In the genomic region with DNA sequence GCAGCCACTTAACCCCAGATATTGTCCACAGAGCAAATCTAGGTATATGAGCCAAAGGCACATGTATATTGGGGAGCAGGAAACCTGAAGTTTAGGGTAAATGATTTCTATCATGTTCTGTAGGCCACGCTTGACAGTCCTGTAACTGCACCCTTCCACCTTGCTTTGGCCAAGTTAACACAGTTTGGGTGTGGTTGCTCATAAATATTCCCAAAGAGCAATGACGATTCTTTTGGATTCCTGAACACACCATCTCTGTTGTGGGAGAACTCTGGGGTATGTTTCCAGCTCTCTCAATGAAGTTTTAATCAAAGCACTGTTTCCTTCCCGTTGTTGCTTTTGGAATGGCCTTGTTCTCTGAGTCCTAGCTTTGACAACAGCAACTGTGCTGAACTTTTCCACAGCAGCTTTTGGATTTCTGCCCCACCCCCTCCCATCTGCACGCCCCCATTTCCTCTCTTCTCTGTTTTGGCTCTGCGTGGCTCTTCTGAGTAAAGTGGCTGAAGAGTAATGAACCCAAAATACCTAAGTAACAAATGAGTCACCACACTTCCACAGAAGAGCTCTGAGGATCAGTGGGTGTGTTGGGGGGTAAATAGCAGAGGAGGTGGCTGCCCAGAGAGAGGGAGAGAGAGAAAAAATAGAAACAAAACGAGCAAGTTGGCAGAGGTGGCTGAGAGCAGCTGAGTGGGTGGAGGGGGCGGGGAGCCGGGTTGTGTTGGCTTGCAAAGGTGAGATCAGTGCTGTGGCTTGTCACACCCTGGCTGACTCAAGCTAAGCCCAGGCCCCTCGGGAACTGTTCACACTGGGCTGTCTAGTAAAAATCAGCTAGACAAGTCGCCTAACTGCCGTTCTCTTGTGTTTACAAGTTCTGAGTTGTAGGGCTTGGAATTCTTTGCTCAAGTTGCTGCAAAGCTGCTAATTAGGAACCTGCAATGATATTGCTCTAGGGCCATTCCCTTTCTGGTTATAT, we compare ENCODE assay signal across 1 cellular context.
TF ChIP-seq lines count a peak whose summit lies in the region.

No MANE protein-coding gene starts in this region.

TF ChIP-seq in HCT116, 20 proteins besides CTCF, POLR2A, EP300 and RAD21 (continued from another document):
- TF ChIP-seq, protein P1, sequence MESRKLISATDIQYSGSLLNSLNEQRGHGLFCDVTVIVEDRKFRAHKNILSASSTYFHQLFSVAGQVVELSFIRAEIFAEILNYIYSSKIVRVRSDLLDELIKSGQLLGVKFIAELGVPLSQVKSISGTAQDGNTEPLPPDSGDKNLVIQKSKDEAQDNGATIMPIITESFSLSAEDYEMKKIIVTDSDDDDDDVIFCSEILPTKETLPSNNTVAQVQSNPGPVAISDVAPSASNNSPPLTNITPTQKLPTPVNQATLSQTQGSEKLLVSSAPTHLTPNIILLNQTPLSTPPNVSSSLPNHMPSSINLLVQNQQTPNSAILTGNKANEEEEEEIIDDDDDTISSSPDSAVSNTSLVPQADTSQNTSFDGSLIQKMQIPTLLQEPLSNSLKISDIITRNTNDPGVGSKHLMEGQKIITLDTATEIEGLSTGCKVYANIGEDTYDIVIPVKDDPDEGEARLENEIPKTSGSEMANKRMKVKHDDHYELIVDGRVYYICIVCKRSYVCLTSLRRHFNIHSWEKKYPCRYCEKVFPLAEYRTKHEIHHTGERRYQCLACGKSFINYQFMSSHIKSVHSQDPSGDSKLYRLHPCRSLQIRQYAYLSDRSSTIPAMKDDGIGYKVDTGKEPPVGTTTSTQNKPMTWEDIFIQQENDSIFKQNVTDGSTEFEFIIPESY (IDR thresholded peaks at IDR 0.05; ENCODE audit: extremely low read depth, insufficient replicate concordance, low read length) = no peak
- no peak for TF ChIP-seq ZNF274 (IDR thresholded peaks at IDR 0.05; ENCODE audit: low read depth, low read length)
- no peak for TF ChIP-seq YY1 (IDR thresholded peaks at IDR 0.05; ENCODE audit: extremely low read depth, insufficient replicate concordance, low read depth, low read length)
- no peak for TF ChIP-seq SIN3A (IDR thresholded peaks at IDR 0.05; ENCODE audit: low read depth)
- TF ChIP-seq CEBPB (IDR thresholded peaks at IDR 0.05; ENCODE audit: low read depth) = no peak
- TF ChIP-seq EGR1 (IDR thresholded peaks at IDR 0.05; ENCODE audit: low read depth) = peak; percentile 97
- TF ChIP-seq, protein P2, sequence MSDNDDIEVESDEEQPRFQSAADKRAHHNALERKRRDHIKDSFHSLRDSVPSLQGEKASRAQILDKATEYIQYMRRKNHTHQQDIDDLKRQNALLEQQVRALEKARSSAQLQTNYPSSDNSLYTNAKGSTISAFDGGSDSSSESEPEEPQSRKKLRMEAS (IDR thresholded peaks at IDR 0.05) = 0 out of 2 replicates have a peak, but pooled peaks have one; percentile 54
- TF ChIP-seq ZFX (IDR thresholded peaks at IDR 0.05) = no peak
- no peak for TF ChIP-seq POLR2AphosphoS5 (IDR thresholded peaks at IDR 0.05; ENCODE audit: low read depth, low read length)
- TF ChIP-seq, protein P3, sequence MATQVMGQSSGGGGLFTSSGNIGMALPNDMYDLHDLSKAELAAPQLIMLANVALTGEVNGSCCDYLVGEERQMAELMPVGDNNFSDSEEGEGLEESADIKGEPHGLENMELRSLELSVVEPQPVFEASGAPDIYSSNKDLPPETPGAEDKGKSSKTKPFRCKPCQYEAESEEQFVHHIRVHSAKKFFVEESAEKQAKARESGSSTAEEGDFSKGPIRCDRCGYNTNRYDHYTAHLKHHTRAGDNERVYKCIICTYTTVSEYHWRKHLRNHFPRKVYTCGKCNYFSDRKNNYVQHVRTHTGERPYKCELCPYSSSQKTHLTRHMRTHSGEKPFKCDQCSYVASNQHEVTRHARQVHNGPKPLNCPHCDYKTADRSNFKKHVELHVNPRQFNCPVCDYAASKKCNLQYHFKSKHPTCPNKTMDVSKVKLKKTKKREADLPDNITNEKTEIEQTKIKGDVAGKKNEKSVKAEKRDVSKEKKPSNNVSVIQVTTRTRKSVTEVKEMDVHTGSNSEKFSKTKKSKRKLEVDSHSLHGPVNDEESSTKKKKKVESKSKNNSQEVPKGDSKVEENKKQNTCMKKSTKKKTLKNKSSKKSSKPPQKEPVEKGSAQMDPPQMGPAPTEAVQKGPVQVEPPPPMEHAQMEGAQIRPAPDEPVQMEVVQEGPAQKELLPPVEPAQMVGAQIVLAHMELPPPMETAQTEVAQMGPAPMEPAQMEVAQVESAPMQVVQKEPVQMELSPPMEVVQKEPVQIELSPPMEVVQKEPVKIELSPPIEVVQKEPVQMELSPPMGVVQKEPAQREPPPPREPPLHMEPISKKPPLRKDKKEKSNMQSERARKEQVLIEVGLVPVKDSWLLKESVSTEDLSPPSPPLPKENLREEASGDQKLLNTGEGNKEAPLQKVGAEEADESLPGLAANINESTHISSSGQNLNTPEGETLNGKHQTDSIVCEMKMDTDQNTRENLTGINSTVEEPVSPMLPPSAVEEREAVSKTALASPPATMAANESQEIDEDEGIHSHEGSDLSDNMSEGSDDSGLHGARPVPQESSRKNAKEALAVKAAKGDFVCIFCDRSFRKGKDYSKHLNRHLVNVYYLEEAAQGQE (IDR thresholded peaks at IDR 0.05; ENCODE audit: low read depth) = no peak
